In the genomic region with DNA sequence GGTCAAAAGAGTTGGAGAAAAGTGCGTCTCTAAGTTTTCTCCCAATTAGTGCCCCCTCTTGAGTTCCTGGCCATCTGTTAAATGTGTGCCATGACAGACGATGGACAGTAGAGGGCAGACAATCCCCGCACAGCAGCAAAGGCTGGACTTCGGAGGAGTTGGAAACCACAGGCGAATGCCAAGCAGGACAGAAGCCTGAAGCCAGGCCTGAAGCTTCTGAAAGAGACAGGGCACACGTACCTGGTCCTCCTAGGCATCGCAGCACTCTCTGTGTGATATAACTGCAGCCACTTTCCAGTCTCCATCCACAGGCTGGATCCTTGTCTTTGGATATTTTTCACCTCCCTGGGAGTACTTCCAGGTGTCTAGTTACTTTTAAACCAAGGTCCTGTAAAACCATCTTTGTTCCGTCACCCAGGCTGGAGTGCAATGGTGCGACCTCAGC, we compare ENCODE assay signal across 9 cellular contexts. TPM values are rescaled to one million over a fixed set of nuclear protein-coding genes. Genes with fewer than 3 reads are reported as not detected.
DNase-seq lines count a peak whose midpoint lies in the region; TF ChIP-seq lines count a peak whose summit lies in the region.
"Had no signal": no experiment of that assay in that cellular context is flagged by ENCODE, and none has a peak within 500 bp of the region (broad histone marks: within the 10 kb centered on the region; RNA-seq: fewer than 3 reads in every experiment).

No MANE protein-coding gene starts in this region.

- H3K36me3 ChIP-seq in BLaER1 (no peaks in the 10 kb centered on the region), GM23248 (ENCODE audit: low read depth) (no peaks in the 10 kb centered on the region), esophagus squamous epithelium (no peaks in the 10 kb centered on the region), tibial nerve (no peaks in the 10 kb centered on the region)

- H3K4me3 ChIP-seq in BLaER1 (no peak overlapping the region), GM23248 (no peak overlapping the region), esophagus squamous epithelium (peak overlapping the region in 1 of 4 donors; percentile 1), tibial nerve (no peak overlapping the region)

- H3K27me3 Mint-ChIP-seq in activated T-helper 2 cell treated with anti-CD3 and anti-CD28 coated beads, Interferon-gamma antibody, Interleukin-2, Interleukin-4, amounts not matched to agents 10 μg/mL and 5 μg/mL and 100 μg/mL, durations not matched to agents 14 hours and 24 hours and 36 hours (ENCODE audit: low read depth): peaks cover 24% of the 10 kb centered on the region
- H3K27me3 Mint-ChIP-seq: IgD-negative memory B cell had no signal

- intact Hi-C loops in esophagus squamous epithelium (cut with DNase I): loop anchor here (10.0 kb wide), 2 partner anchors 179 to 339 kb away; no protein-coding TSS in a partner anchor
- intact Hi-C loops in activated T-helper 2 cell treated with anti-CD3 and anti-CD28 coated beads, Interferon-gamma antibody, Interleukin-2, Interleukin-4, amounts not matched to agents 10 μg/mL and 5 μg/mL and 100 μg/mL, durations not matched to agents 14 hours and 24 hours and 36 hours (cut with micrococcal nuclease): loop anchor here (5.0 to 10.0 kb wide), 2 partner anchors 176 to 229 kb away; no protein-coding TSS in a partner anchor

- peaks cover 14% of the 10 kb centered on the region for H3K4me1 Mint-ChIP-seq in activated T-helper 2 cell treated with anti-CD3 and anti-CD28 coated beads, Interferon-gamma antibody, Interleukin-2, Interleukin-4, amounts not matched to agents 10 μg/mL and 5 μg/mL and 100 μg/mL, durations not matched to agents 14 hours and 24 hours and 36 hours (ENCODE audit: low read depth)

- no peaks in the 10 kb centered on the region for H3K9me3 ChIP-seq in BLaER1
- H3K9me3 ChIP-seq in GM23248 (ENCODE audit: low read depth): no peaks in the 10 kb centered on the region
- H3K9me3 ChIP-seq in esophagus squamous epithelium: no peaks in the 10 kb centered on the region
- H3K9me3 ChIP-seq in tibial nerve: no peaks in the 10 kb centered on the region

- TF ChIP-seq CTCF in esophagus squamous epithelium (IDR thresholded peaks at IDR 0.05): peak; percentile 79 to 96 (median 84)
- peak; percentile 75 to 87 (median 85) for TF ChIP-seq CTCF in tibial nerve (IDR thresholded peaks at IDR 0.05)

- no peak overlapping the region for H3K27ac Mint-ChIP-seq in activated T-helper 2 cell treated with anti-CD3 and anti-CD28 coated beads, Interferon-gamma antibody, Interleukin-2, Interleukin-4, amounts not matched to agents 10 μg/mL and 5 μg/mL and 100 μg/mL, durations not matched to agents 14 hours and 24 hours and 36 hours
- H3K27ac Mint-ChIP-seq: IgD-negative memory B cell had no signal

- H3K9ac ChIP-seq in BLaER1: no peak overlapping the region
- H3K9ac ChIP-seq in GM23248: no peak overlapping the region

- no peaks in the 10 kb centered on the region for H3K27me3 ChIP-seq in BLaER1
- peaks cover 18% of the 10 kb centered on the region for H3K27me3 ChIP-seq in GM23248 (replicated peaks; ENCODE audit: insufficient read depth)
- H3K27me3 ChIP-seq in esophagus squamous epithelium: peaks cover 0 to 4% (median 0%) of the 10 kb centered on the region in 4 donors
- H3K27me3 ChIP-seq in tibial nerve: peaks cover 0 to 37% of the 10 kb centered on the region in 2 donors

- H4K20me1 ChIP-seq in BLaER1: peaks cover 5% of the 10 kb centered on the region
- no peaks in the 10 kb centered on the region for H4K20me1 ChIP-seq in GM23248 (ENCODE audit: insufficient read depth)

- in situ Hi-C loops in GM23248 (cut with MboI): loop anchor here (10.0 kb wide), 2 partner anchors 169 to 339 kb away; partner anchors contain the start of gene TEKT1

- no peaks in the 10 kb centered on the region for H3K9me2 ChIP-seq in GM23248 (ENCODE audit: insufficient read depth)

- peak; percentile 89 for DNase-seq in GM23248
- DNase-seq in NCI-H748 (lab: John Stamatoyannopoulos, UW; ENCODE audit: unreplicated experiment): peak; percentile 82
- peak; percentile 73 for DNase-seq in activated CD8-positive, alpha-beta memory T cell treated with anti-CD3 and anti-CD28 coated beads for 24 hours
- no peak for DNase-seq in esophagus squamous epithelium (lab: John Stamatoyannopoulos, UW)
- DNase-seq in mucosa of gallbladder (ENCODE audit: low spot score): peak; percentile 77
- DNase-seq in tibial nerve (ENCODE audit: low spot score in 2 of 2): peak; percentile 43 to 60
- no peak for DNase-seq in activated T-helper 2 cell treated with anti-CD3 and anti-CD28 coated beads, Interferon-gamma antibody, Interleukin-2, Interleukin-4, amounts not matched to agents 10 μg/mL and 5 μg/mL and 100 μg/mL, durations not matched to agents 14 hours and 24 hours and 36 hours (ENCODE audit: low spot score)

- H3K9me3 Mint-ChIP-seq in activated T-helper 2 cell treated with anti-CD3 and anti-CD28 coated beads, Interferon-gamma antibody, Interleukin-2, Interleukin-4, amounts not matched to agents 10 μg/mL and 5 μg/mL and 100 μg/mL, durations not matched to agents 14 hours and 24 hours and 36 hours: no peaks in the 10 kb centered on the region
- H3K9me3 Mint-ChIP-seq: IgD-negative memory B cell had no signal

- TF ChIP-seq EP300 in tibial nerve (IDR thresholded peaks at IDR 0.05): no peak

- H3K4me1 ChIP-seq in BLaER1: peaks cover 36% of the 10 kb centered on the region
- H3K4me1 ChIP-seq in GM23248 (ENCODE audit: insufficient read depth): no peaks in the 10 kb centered on the region
- peaks cover 11 to 54% (median 13%) of the 10 kb centered on the region in 3 donors for H3K4me1 ChIP-seq in esophagus squamous epithelium
- H3K4me1 ChIP-seq in tibial nerve: peaks cover 0 to 8% (median 0%) of the 10 kb centered on the region in 4 donors

- H3K4me3 Mint-ChIP-seq in activated T-helper 2 cell treated with anti-CD3 and anti-CD28 coated beads, Interferon-gamma antibody, Interleukin-2, Interleukin-4, amounts not matched to agents 10 μg/mL and 5 μg/mL and 100 μg/mL, durations not matched to agents 14 hours and 24 hours and 36 hours (ENCODE audit: low read depth): no peak overlapping the region

- no peak overlapping the region for H3K27ac ChIP-seq in BLaER1
- no peak overlapping the region for H3K27ac ChIP-seq in GM23248
- H3K27ac ChIP-seq in esophagus squamous epithelium: peak overlapping the region; percentile 71 to 85 (median 79)
- no peak overlapping the region for H3K27ac ChIP-seq in tibial nerve

- no peak for TF ChIP-seq POLR2A in esophagus squamous epithelium (IDR thresholded peaks at IDR 0.05)
- TF ChIP-seq POLR2A in tibial nerve (IDR thresholded peaks at IDR 0.05): no peak

- no peaks in the 10 kb centered on the region for H3F3A ChIP-seq in GM23248 (ENCODE audit: insufficient read depth)

- H3K36me3 Mint-ChIP-seq in activated T-helper 2 cell treated with anti-CD3 and anti-CD28 coated beads, Interferon-gamma antibody, Interleukin-2, Interleukin-4, amounts not matched to agents 10 μg/mL and 5 μg/mL and 100 μg/mL, durations not matched to agents 14 hours and 24 hours and 36 hours (ENCODE audit: low read depth): no peaks in the 10 kb centered on the region

- peak overlapping the region; percentile 43 for H3K4me2 ChIP-seq in BLaER1
- no peak overlapping the region for H3K4me2 ChIP-seq in GM23248 (ENCODE audit: unreplicated experiment)

- WGBS in GM23248 (ENCODE audit: low coverage in 1 of 2, low lambda C conversion rate in 2 of 2, missing lambda C conversion rate in 2 of 2), 2 experiments: 9 to 11% methylated on average over 9 of the region's 9 CpGs
- 17 to 35% methylated on average over 4 to 5 of the region's 9 CpGs for WGBS in esophagus squamous epithelium, 2 donors
- 16 to 18% methylated on average over 9 of the region's 9 CpGs for WGBS in tibial nerve, 2 donors

- H3K79me2 ChIP-seq in GM23248 (ENCODE audit: insufficient read depth): no peaks in the 10 kb centered on the region

- no peak overlapping the region for H2AFZ ChIP-seq in GM23248

RNA-seq across cellular contexts. Expression of gene C17orf100, which starts 14.5 kb away (rescaled TPM):
- total RNA-seq in GM23248 (2014; rRNA removed; shearing (Covaris generic)): 0.63 and 0.86 TPM in 2 replicates
- polyA plus RNA-seq in GM23248 (2016; fragmentation: Nextera tagmentation; extraction: Ambion mirVana): 5.2 and 5.5 TPM in 2 replicates
- total RNA-seq in esophagus squamous epithelium (1 to 10 TPM in 1 of 4 donors, under 1 TPM in 2, not detected in 1; 0.27 to 1.5 (median 0.57) TPM), mucosa of gallbladder (3.3 TPM), tibial nerve (1 to 10 TPM in 3 of 4 donors, not detected in 1; 2.1 to 3.9 (median 3.5) TPM)
- total RNA-seq in activated T-helper 2 cell treated with anti-CD3 and anti-CD28 coated beads, Interferon-gamma antibody, Interleukin-2, Interleukin-4, amounts not matched to agents 10 μg/mL and 5 μg/mL and 100 μg/mL, durations not matched to agents 14 hours and 24 hours and 36 hours: 1.5 and 2.0 TPM in 2 replicates

RNA-seq across cellular contexts. Expression of gene MED31, which starts 14.7 kb away (rescaled TPM):
- 4.8 and 8.9 TPM in 2 replicates for total RNA-seq in GM23248 (2014; rRNA removed; shearing (Covaris generic))
- polyA plus RNA-seq in GM23248 (2016; fragmentation: Nextera tagmentation; extraction: Ambion mirVana): 64.9 and 70.0 TPM in 2 replicates
- total RNA-seq in esophagus squamous epithelium (10 to 100 TPM in 2 of 4 donors, 1 to 10 TPM in 2; 5.5 to 18.9 (median 12.5) TPM), mucosa of gallbladder (16.9 TPM), tibial nerve (10 to 100 TPM in 1 of 4 donors, 1 to 10 TPM in 3; 4.5 to 12.6 (median 6.6) TPM)
- 19.1 and 24.2 TPM in 2 replicates for total RNA-seq in activated T-helper 2 cell treated with anti-CD3 and anti-CD28 coated beads, Interferon-gamma antibody, Interleukin-2, Interleukin-4, amounts not matched to agents 10 μg/mL and 5 μg/mL and 100 μg/mL, durations not matched to agents 14 hours and 24 hours and 36 hours

RNA-seq across cellular contexts. Expression of gene TXNDC17, which starts 25.2 kb away (rescaled TPM):
- total RNA-seq in GM23248 (2014; rRNA removed; shearing (Covaris generic)): 112 and 152 TPM in 2 replicates
- 630 and 673 TPM in 2 replicates for polyA plus RNA-seq in GM23248 (2016; fragmentation: Nextera tagmentation; extraction: Ambion mirVana)
- 100 to 1,000 TPM; 446 to 796 (median 696) TPM for total RNA-seq in esophagus squamous epithelium
- total RNA-seq in mucosa of gallbladder: 101 TPM
- total RNA-seq in tibial nerve: 100 to 1,000 TPM in 1 of 4 donors, 10 to 100 TPM in 3; 31.8 to 124 (median 85.6) TPM
- 86.9 and 92.7 TPM in 2 replicates for total RNA-seq in activated T-helper 2 cell treated with anti-CD3 and anti-CD28 coated beads, Interferon-gamma antibody, Interleukin-2, Interleukin-4, amounts not matched to agents 10 μg/mL and 5 μg/mL and 100 μg/mL, durations not matched to agents 14 hours and 24 hours and 36 hours

RNA-seq across cellular contexts. Expression of gene KIAA0753, which starts 25.6 kb away (rescaled TPM):
- total RNA-seq in GM23248 (2014; rRNA removed; shearing (Covaris generic)): 14.2 and 20.5 TPM in 2 replicates
- 5.8 and 6.9 TPM in 2 replicates for polyA plus RNA-seq in GM23248 (2016; fragmentation: Nextera tagmentation; extraction: Ambion mirVana)
- total RNA-seq in esophagus squamous epithelium (10 to 100 TPM in 3 of 4 donors, 1 to 10 TPM in 1; 8.1 to 17.4 (median 11.4) TPM), mucosa of gallbladder (21.4 TPM), tibial nerve (10 to 100 TPM; 14.1 to 24.0 (median 16.9) TPM)
- 23.6 and 24.7 TPM in 2 replicates for total RNA-seq in activated T-helper 2 cell treated with anti-CD3 and anti-CD28 coated beads, Interferon-gamma antibody, Interleukin-2, Interleukin-4, amounts not matched to agents 10 μg/mL and 5 μg/mL and 100 μg/mL, durations not matched to agents 14 hours and 24 hours and 36 hours

RNA-seq across cellular contexts. Expression of gene SLC13A5, which starts 47.1 kb away (rescaled TPM):
- 0.76 TPM in 1 of 2 replicates, not detected in the other for total RNA-seq in GM23248 (2014; rRNA removed; shearing (Covaris generic))
- not detected in 2 replicates for polyA plus RNA-seq in GM23248 (2016; fragmentation: Nextera tagmentation; extraction: Ambion mirVana)
- total RNA-seq in esophagus squamous epithelium (1 to 10 TPM in 2 of 4 donors, under 1 TPM in 2; 0.29 to 2.3 (median 1.3) TPM), mucosa of gallbladder (0.52 TPM), tibial nerve (not detected)
- not detected in 2 replicates for total RNA-seq in activated T-helper 2 cell treated with anti-CD3 and anti-CD28 coated beads, Interferon-gamma antibody, Interleukin-2, Interleukin-4, amounts not matched to agents 10 μg/mL and 5 μg/mL and 100 μg/mL, durations not matched to agents 14 hours and 24 hours and 36 hours

Comparison
In these comparisons a context has a peak if more than half of its experiments do, and no peak if none do; other contexts are left out.
1. H3K27ac ChIP-seq: peak in esophagus squamous epithelium (4 of 4); none in BLaER1 (single experiment), GM23248 (single experiment) and tibial nerve (0 of 4).
2. DNase-seq: peak in GM23248 (single experiment), NCI-H748 (single experiment), activated CD8-positive, alpha-beta memory T cell treated with anti-CD3 and anti-CD28 coated beads for 24 hours (single experiment), mucosa of gallbladder (single experiment) and tibial nerve (2 of 2); none in esophagus squamous epithelium (single experiment) and activated T-helper 2 cell treated with anti-CD3 and anti-CD28 coated beads, Interferon-gamma antibody, Interleukin-2, Interleukin-4, amounts not matched to agents 10 μg/mL and 5 μg/mL and 100 μg/mL, durations not matched to agents 14 hours and 24 hours and 36 hours (single experiment).